8 cellular contexts compared by ENCODE assay signal in the genomic region with DNA sequence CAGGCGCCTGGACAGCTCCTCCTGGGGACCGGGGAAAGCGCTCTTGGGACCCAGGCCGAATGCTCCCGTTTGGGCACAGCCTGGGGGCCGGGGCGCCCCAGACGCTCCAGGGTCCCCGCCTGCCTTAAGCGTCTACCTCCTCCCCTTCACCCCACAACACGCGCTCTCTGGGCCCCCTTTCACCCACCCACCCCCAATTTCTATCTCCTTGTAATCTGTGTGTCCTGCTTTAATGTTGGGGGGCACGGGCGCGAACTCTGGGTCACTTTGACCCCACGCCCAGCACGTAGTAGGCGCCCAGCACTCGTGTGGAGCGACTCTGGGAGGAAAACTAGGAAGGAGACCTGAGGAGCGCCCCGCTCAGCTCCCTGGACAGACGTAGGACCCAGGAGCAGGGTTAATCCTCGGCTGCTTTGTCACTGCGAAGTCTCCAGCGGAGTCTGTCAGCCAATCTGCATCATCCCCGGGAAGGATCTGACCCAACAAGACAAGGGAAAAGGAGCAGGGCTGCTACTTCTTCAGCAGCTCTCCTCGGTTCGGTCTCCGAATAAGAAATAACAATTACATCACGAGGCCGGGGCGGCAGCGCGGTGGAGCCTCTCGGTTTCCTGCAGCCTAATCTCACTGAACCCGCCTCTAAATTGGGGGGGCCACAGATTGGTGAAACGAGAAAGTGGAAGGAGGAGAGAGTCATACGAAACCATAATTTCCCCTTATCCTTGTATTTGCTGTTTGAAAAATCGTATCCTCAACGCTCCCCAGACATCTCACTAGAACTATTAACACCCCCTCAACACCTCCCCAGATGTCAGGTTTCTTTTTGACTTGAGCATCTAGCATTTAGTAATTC. TPM values are rescaled to one million over a fixed set of nuclear protein-coding genes. Genes with fewer than 3 reads are reported as not detected.
A peak's percentile ranks its signal among the peaks of the same experiment; 100 is the strongest.
DNase-seq lines count a peak whose midpoint lies in the region; ATAC-seq and TF ChIP-seq lines count a peak whose summit lies in the region.

No MANE protein-coding gene starts in this region.

- H2BK120ac ChIP-seq in neuronal stem cell (ENCODE audit: low read depth, low read length), result peak overlapping the region; percentile 43

- no peak overlapping the region for H3K14ac ChIP-seq in neuronal stem cell (ENCODE audit: low read length)

- peak; percentile 25 for ATAC-seq in HG03342 (IDR thresholded peaks at IDR 0.05; ENCODE audit: unreplicated experiment)
- peak; percentile 72 for ATAC-seq in gastroesophageal sphincter

- peak overlapping the region; percentile 97 for H3K27ac Mint-ChIP-seq in activated naive CD4-positive, alpha-beta T cell treated with anti-CD3 and anti-CD28 coated beads, Interleukin-2, amount 10 ng/mL, durations not matched to agents 7 days and 5 days

- peak in 1 of 4 experiments; percentile 20 for TF ChIP-seq CTCF in gastroesophageal sphincter (IDR thresholded peaks at IDR 0.05)
- TF ChIP-seq CTCF in stomach (IDR thresholded peaks at IDR 0.05), result no peak

- no peak for TF ChIP-seq EP300 in gastroesophageal sphincter (IDR thresholded peaks at IDR 0.05)
- TF ChIP-seq EP300 in stomach (IDR thresholded peaks at IDR 0.05), result no peak

- H3K4me3 ChIP-seq in gastroesophageal sphincter (peak overlapping the region; percentile 67 to 89), neuronal stem cell (ENCODE audit: low read length in 2 of 2) (peak overlapping the region; percentile 92 to 99), stomach (peak overlapping the region; percentile 72 to 92 (median 88))

- H2BK15ac ChIP-seq in neuronal stem cell (ENCODE audit: low read length), result peak overlapping the region; percentile 86

- peak overlapping the region; percentile 90 for H2AK5ac ChIP-seq in neuronal stem cell (ENCODE audit: low read depth, low read length)

- peaks cover 42% of the 10 kb centered on the region for H3K4me1 Mint-ChIP-seq in activated naive CD4-positive, alpha-beta T cell treated with anti-CD3 and anti-CD28 coated beads, Interleukin-2, amount 10 ng/mL, durations not matched to agents 7 days and 5 days

- H3K4me1 ChIP-seq in gastroesophageal sphincter (peaks cover 0 to 40% (median 11%) of the 10 kb centered on the region in 3 donors), neuronal stem cell (ENCODE audit: control insufficient read depth in 2 of 2, insufficient read depth in 1 of 2, low read depth in 1 of 2, low read length in 2 of 2) (peaks cover 7 to 12% of the 10 kb centered on the region in 2 donors), stomach (peaks cover 13 to 40% (median 26%) of the 10 kb centered on the region in 4 donors)

- DNase-seq in GM03348 (ENCODE audit: low spot score) (peak; percentile 85), SK-N-DZ (ENCODE audit: low spot score) (peak; percentile 84), neuronal stem cell (ENCODE audit: low spot score) (peak; percentile 73), stomach (peak; percentile 68), DMS114 treated with DMSO at 0.1 percent for 48 hours (lab: John Stamatoyannopoulos, UW; ENCODE audit: unreplicated experiment) (no peak)
- peak; percentile 85 for DNase-seq in activated naive CD4-positive, alpha-beta T cell treated with anti-CD3 and anti-CD28 coated beads, Interleukin-2, amount 10 ng/mL, durations not matched to agents 7 days and 5 days

- peak overlapping the region; percentile 97 for H3K4me3 Mint-ChIP-seq in activated naive CD4-positive, alpha-beta T cell treated with anti-CD3 and anti-CD28 coated beads, Interleukin-2, amount 10 ng/mL, durations not matched to agents 7 days and 5 days

- peak overlapping the region; percentile 82 for H3K23ac ChIP-seq in neuronal stem cell (ENCODE audit: low read depth, low read length, poor library complexity)

- H3K9me3 Mint-ChIP-seq in activated naive CD4-positive, alpha-beta T cell treated with anti-CD3 and anti-CD28 coated beads, Interleukin-2, amount 10 ng/mL, durations not matched to agents 7 days and 5 days, result no peaks in the 10 kb centered on the region

- peak overlapping the region; percentile 92 for H3K9ac ChIP-seq in neuronal stem cell (ENCODE audit: low read depth, low read length, poor library complexity)

- intact Hi-C loops in stomach (cut with DNase I; ENCODE audit: low total_unique reads), result no loop called here

- no peak overlapping the region for H4K91ac ChIP-seq in neuronal stem cell (ENCODE audit: low read depth, low read length, poor library complexity)

- peak overlapping the region; percentile 77 for H3K4me2 ChIP-seq in neuronal stem cell (ENCODE audit: insufficient read depth, low read length, poor library complexity, severe bottlenecking)

- H3K27me3 Mint-ChIP-seq in activated naive CD4-positive, alpha-beta T cell treated with anti-CD3 and anti-CD28 coated beads, Interleukin-2, amount 10 ng/mL, durations not matched to agents 7 days and 5 days, result peaks cover 5% of the 10 kb centered on the region

- peak overlapping the region; percentile 95 for H2AFZ ChIP-seq in neuronal stem cell (ENCODE audit: low read length)

- peak overlapping the region; percentile 68 for H3K4ac ChIP-seq in neuronal stem cell (ENCODE audit: low read length)

- peaks cover 6% of the 10 kb centered on the region for H3K36me3 Mint-ChIP-seq in activated naive CD4-positive, alpha-beta T cell treated with anti-CD3 and anti-CD28 coated beads, Interleukin-2, amount 10 ng/mL, durations not matched to agents 7 days and 5 days

- H3K27ac ChIP-seq in gastroesophageal sphincter (peak overlapping the region; percentile 89 to 99 (median 96)), neuronal stem cell (replicated peaks; ENCODE audit: low read length) (peak overlapping the region; percentile 90), stomach (peak overlapping the region; percentile 95 to 100 (median 98))

- H3K36me3 ChIP-seq in gastroesophageal sphincter, result no peaks in the 10 kb centered on the region
- H3K36me3 ChIP-seq in neuronal stem cell (replicated peaks in 1 of 2; ENCODE audit: control insufficient read depth in 2 of 2, insufficient read depth in 2 of 2, low read length in 2 of 2), result no peaks in the 10 kb centered on the region
- no peaks in the 10 kb centered on the region for H3K36me3 ChIP-seq in stomach

- 0 to 1% methylated on average over 15 to 17 of the region's 41 CpGs for WGBS in gastroesophageal sphincter (ENCODE audit: low coverage in 1 of 2), 2 donors
- WGBS in neuronal stem cell (ENCODE audit: extremely low coverage in 2 of 2, insufficient read length in 2 of 2, insufficient replicate concordance in 1 of 2), 2 donors, result no CpG with 5 or more reads among the region's 41 CpGs
- 0 to 2% (median 0%) methylated on average over 29 to 41 of the region's 41 CpGs for WGBS in stomach, 5 donors

- H3K79me1 ChIP-seq in neuronal stem cell (ENCODE audit: low read depth, low read length), result peaks cover 1% of the 10 kb centered on the region

- no peaks in the 10 kb centered on the region for H3K9me3 ChIP-seq in gastroesophageal sphincter
- H3K9me3 ChIP-seq in neuronal stem cell (replicated peaks in 1 of 2; ENCODE audit: control insufficient read depth in 2 of 2, insufficient read depth in 1 of 2, low read depth in 1 of 2, low read length in 2 of 2), result no peaks in the 10 kb centered on the region
- no peaks in the 10 kb centered on the region for H3K9me3 ChIP-seq in stomach

- H2BK12ac ChIP-seq in neuronal stem cell (ENCODE audit: low read length), result no peak overlapping the region

- TF ChIP-seq POLR2A in gastroesophageal sphincter (IDR thresholded peaks at IDR 0.05), result peak; percentile 36 to 60
- no peak for TF ChIP-seq POLR2A in stomach (IDR thresholded peaks at IDR 0.05)

- CTCF ChIA-PET in activated naive CD4-positive, alpha-beta T cell treated with anti-CD3 and anti-CD28 coated beads, Interleukin-2, amount 10 ng/mL, durations not matched to agents 7 days and 5 days (lab: Charles Lee), result interaction anchor here (1.7 kb wide), 1 partner anchor 417 kb away, joined by 5 read pairs; no protein-coding TSS in a partner anchor

- peak overlapping the region; percentile 91 for H2BK5ac ChIP-seq in neuronal stem cell (ENCODE audit: low read length)

- H3K27me3 ChIP-seq in gastroesophageal sphincter (no peaks in the 10 kb centered on the region), neuronal stem cell (ENCODE audit: control insufficient read depth in 3 of 3, insufficient read depth in 3 of 3, low read depth in 1 of 3, low read length in 3 of 3) (no peaks in the 10 kb centered on the region), stomach (no peaks in the 10 kb centered on the region)

- H4K8ac ChIP-seq in neuronal stem cell (ENCODE audit: low read depth, low read length), result no peak overlapping the region

- peak overlapping the region; percentile 99 for H3K18ac ChIP-seq in neuronal stem cell (ENCODE audit: low read length)

RNA-seq across cellular contexts. Expression of a gene that starts 0.8 kb away (rescaled TPM):
- polyA plus RNA-seq in SK-N-DZ (2014; cell fraction: cytosol; rRNA removed), result 18.6 and 18.9 TPM in 2 replicates
- polyA plus RNA-seq in SK-N-DZ (2014; cell fraction: nucleus; rRNA removed), result 16.3 and 17.7 TPM in 2 replicates
- total RNA-seq in gastroesophageal sphincter (10 to 100 TPM; 21.5 to 30.7 (median 28.2) TPM), stomach (10 to 100 TPM; 16.8 to 60.4 (median 22.6) TPM)
- polyA plus RNA-seq in neuronal stem cell (2013, experiment 1 of 2), result 37.9 TPM
- 39.2 TPM for polyA plus RNA-seq in neuronal stem cell (2013, experiment 2 of 2)
- polyA plus RNA-seq in stomach, result 1 to 10 TPM; 3.7 to 6.1 (median 3.8) TPM

Comparison
In these comparisons a context has a peak if more than half of its experiments do, and no peak if none do; other contexts are left out.
1. POLR2A ChIP-seq: peak in gastroesophageal sphincter (2 of 2); none in stomach (0 of 4).
2. Peak in every context shown above with its lines, with median percentiles within 50 percentile points of each other: H3K27ac ChIP-seq and H3K4me3 ChIP-seq.